ENCODE assay signal across 8 cellular contexts in the genomic region with DNA sequence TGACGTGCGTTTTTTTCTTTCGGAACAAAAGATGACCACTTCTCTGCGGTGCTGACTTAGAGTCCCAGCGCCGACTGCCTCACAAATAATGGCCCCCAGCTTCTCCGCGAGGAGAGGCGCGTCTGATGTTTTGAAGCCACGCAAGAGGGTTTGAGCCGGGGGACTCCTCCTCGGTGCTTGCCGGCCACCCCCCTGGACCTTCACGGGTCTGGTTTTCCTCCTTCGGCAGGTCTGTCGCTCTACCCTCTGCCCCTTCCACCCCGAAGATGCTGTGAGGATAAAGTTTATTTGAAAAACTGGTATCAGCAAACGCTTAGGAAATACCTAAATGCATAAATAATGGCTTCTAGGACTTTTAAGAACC. TPM values are rescaled to one million over a fixed set of nuclear protein-coding genes. Genes with fewer than 3 reads are reported as not detected.
A peak's percentile ranks its signal among the peaks of the same experiment; 100 is the strongest.
DNase-seq lines count a peak whose midpoint lies in the region; ATAC-seq lines count a peak whose summit lies in the region.

No MANE protein-coding gene starts in this region.

- peaks cover 37% of the 10 kb centered on the region for H3K36me3 Mint-ChIP-seq in activated naive CD4-positive, alpha-beta T cell treated with anti-CD3 and anti-CD28 coated beads, Interleukin-2, amount 10 ng/mL, durations not matched to agents 7 days and 5 days
- H3K36me3 Mint-ChIP-seq in activated CD4-positive, alpha-beta memory T cell treated with anti-CD3 and anti-CD28 coated beads, Interleukin-2, amount 10 ng/mL, durations not matched to agents 7 days and 5 days (ENCODE audit: low read depth): peaks cover 55% of the 10 kb centered on the region
- peaks cover 24 to 33% of the 10 kb centered on the region in 2 donors for H3K36me3 Mint-ChIP-seq in stimulated activated naive B cell treated with anti-CD40 and anti-IgM and Interleukin-4, amounts not matched to agents 10 μg/mL and 1 μg/mL and 100 μg/mL, for 72 hours

- no peaks in the 10 kb centered on the region for H3K27me3 Mint-ChIP-seq in activated naive CD4-positive, alpha-beta T cell treated with anti-CD3 and anti-CD28 coated beads, Interleukin-2, amount 10 ng/mL, durations not matched to agents 7 days and 5 days
- no peaks in the 10 kb centered on the region for H3K27me3 Mint-ChIP-seq in activated CD4-positive, alpha-beta memory T cell treated with anti-CD3 and anti-CD28 coated beads, Interleukin-2, amount 10 ng/mL, durations not matched to agents 7 days and 5 days
- H3K27me3 Mint-ChIP-seq in stimulated activated naive B cell treated with anti-CD40 and anti-IgM and Interleukin-4, amounts not matched to agents 10 μg/mL and 1 μg/mL and 100 μg/mL, for 72 hours: no peaks in the 10 kb centered on the region

- POLR2A ChIA-PET in activated CD4-positive, alpha-beta memory T cell treated with anti-CD3 and anti-CD28 coated beads, Interleukin-2, amount 10 ng/mL, durations not matched to agents 7 days and 5 days (lab: Charles Lee): interaction anchor here (0.8 to 6.4 kb wide), 12 partner anchors 8 to 208 kb away, joined by 3 to 145 read pairs (median 4); a partner anchor contains a TSS

- peak overlapping the region; percentile 96 for H3K4me3 Mint-ChIP-seq in activated naive CD4-positive, alpha-beta T cell treated with anti-CD3 and anti-CD28 coated beads, Interleukin-2, amount 10 ng/mL, durations not matched to agents 7 days and 5 days
- H3K4me3 Mint-ChIP-seq in activated CD4-positive, alpha-beta memory T cell treated with anti-CD3 and anti-CD28 coated beads, Interleukin-2, amount 10 ng/mL, durations not matched to agents 7 days and 5 days: peak overlapping the region; percentile 99
- peak overlapping the region; percentile 88 to 94 for H3K4me3 Mint-ChIP-seq in stimulated activated naive B cell treated with anti-CD40 and anti-IgM and Interleukin-4, amounts not matched to agents 10 μg/mL and 1 μg/mL and 100 μg/mL, for 72 hours

- peak overlapping the region; percentile 72 for H3K4me3 ChIP-seq in iPS-11a (ENCODE audit: low read depth, low read length)

- peaks cover 63% of the 10 kb centered on the region for H3K4me1 Mint-ChIP-seq in activated naive CD4-positive, alpha-beta T cell treated with anti-CD3 and anti-CD28 coated beads, Interleukin-2, amount 10 ng/mL, durations not matched to agents 7 days and 5 days
- peaks cover 63% of the 10 kb centered on the region for H3K4me1 Mint-ChIP-seq in activated CD4-positive, alpha-beta memory T cell treated with anti-CD3 and anti-CD28 coated beads, Interleukin-2, amount 10 ng/mL, durations not matched to agents 7 days and 5 days
- peaks cover 32 to 48% of the 10 kb centered on the region in 2 donors for H3K4me1 Mint-ChIP-seq in stimulated activated naive B cell treated with anti-CD40 and anti-IgM and Interleukin-4, amounts not matched to agents 10 μg/mL and 1 μg/mL and 100 μg/mL, for 72 hours

- no peak for DNase-seq in activated naive CD4-positive, alpha-beta T cell treated with anti-CD3 and anti-CD28 coated beads, Interleukin-2, amount 10 ng/mL, durations not matched to agents 7 days and 5 days
- DNase-seq in activated naive CD4-positive, alpha-beta T cell treated with Interleukin-2 at 50 U/mL for 16 hours: no peak
- no peak for DNase-seq in activated CD4-positive, alpha-beta memory T cell treated with anti-CD3 and anti-CD28 coated beads, Interleukin-2, amount 10 ng/mL, durations not matched to agents 7 days and 5 days
- DNase-seq in stimulated activated naive B cell treated with anti-CD40 and anti-IgM and Interleukin-4, amounts not matched to agents 10 μg/mL and 1 μg/mL and 100 μg/mL, for 72 hours: no peak
- DNase-seq in SKM-1 (lab: John Stamatoyannopoulos, UW; ENCODE audit: unreplicated experiment): no peak
- no peak for DNase-seq in NCI-H2196 (lab: John Stamatoyannopoulos, UW; ENCODE audit: unreplicated experiment)
- no peak for DNase-seq in SHP77 (lab: John Stamatoyannopoulos, UW)

- H3K9me3 Mint-ChIP-seq in activated naive CD4-positive, alpha-beta T cell treated with anti-CD3 and anti-CD28 coated beads, Interleukin-2, amount 10 ng/mL, durations not matched to agents 7 days and 5 days: no peaks in the 10 kb centered on the region
- H3K9me3 Mint-ChIP-seq in activated CD4-positive, alpha-beta memory T cell treated with anti-CD3 and anti-CD28 coated beads, Interleukin-2, amount 10 ng/mL, durations not matched to agents 7 days and 5 days: no peaks in the 10 kb centered on the region
- no peaks in the 10 kb centered on the region for H3K9me3 Mint-ChIP-seq in stimulated activated naive B cell treated with anti-CD40 and anti-IgM and Interleukin-4, amounts not matched to agents 10 μg/mL and 1 μg/mL and 100 μg/mL, for 72 hours

- H3K27ac Mint-ChIP-seq in activated naive CD4-positive, alpha-beta T cell treated with anti-CD3 and anti-CD28 coated beads, Interleukin-2, amount 10 ng/mL, durations not matched to agents 7 days and 5 days: peak overlapping the region; percentile 92
- H3K27ac Mint-ChIP-seq in activated CD4-positive, alpha-beta memory T cell treated with anti-CD3 and anti-CD28 coated beads, Interleukin-2, amount 10 ng/mL, durations not matched to agents 7 days and 5 days: peak overlapping the region; percentile 86
- peak overlapping the region; percentile 97 for H3K27ac Mint-ChIP-seq in stimulated activated naive B cell treated with anti-CD40 and anti-IgM and Interleukin-4, amounts not matched to agents 10 μg/mL and 1 μg/mL and 100 μg/mL, for 72 hours

- CTCF ChIA-PET in activated naive CD4-positive, alpha-beta T cell treated with anti-CD3 and anti-CD28 coated beads, Interleukin-2, amount 10 ng/mL, durations not matched to agents 7 days and 5 days (lab: Charles Lee): interaction anchor here (0.9 to 1.1 kb wide), 2 partner anchors 8 to 14 kb away, joined by 3 read pairs; no protein-coding TSS in a partner anchor
- CTCF ChIA-PET in activated CD4-positive, alpha-beta memory T cell treated with anti-CD3 and anti-CD28 coated beads, Interleukin-2, amount 10 ng/mL, durations not matched to agents 7 days and 5 days (lab: Charles Lee): interaction anchor here (1.8 kb wide), 1 partner anchor 9 kb away, joined by 5 read pairs; no protein-coding TSS in a partner anchor

- ATAC-seq in stimulated activated naive B cell treated with anti-CD40 and anti-IgM and Interleukin-4, amounts not matched to agents 10 μg/mL and 1 μg/mL and 100 μg/mL, for 72 hours (replicated peaks): no peak

RNA-seq across cellular contexts. Expression of a gene that starts 0.6 kb away (rescaled TPM):
- total RNA-seq in activated CD4-positive, alpha-beta memory T cell treated with anti-CD3 and anti-CD28 coated beads, Interleukin-2, amount 10 ng/mL, durations not matched to agents 7 days and 5 days: 10 to 100 TPM; 86.4 to 87.6 TPM

RNA-seq across cellular contexts. Expression of a gene that starts 0.8 kb away (rescaled TPM):
- 10 to 100 TPM; 61.6 to 66.2 TPM for total RNA-seq in activated CD4-positive, alpha-beta memory T cell treated with anti-CD3 and anti-CD28 coated beads, Interleukin-2, amount 10 ng/mL, durations not matched to agents 7 days and 5 days

RNA-seq across cellular contexts. Expression of a gene that starts 11.9 kb away (rescaled TPM):
- 10 to 100 TPM; 54.6 to 56.9 TPM for total RNA-seq in activated CD4-positive, alpha-beta memory T cell treated with anti-CD3 and anti-CD28 coated beads, Interleukin-2, amount 10 ng/mL, durations not matched to agents 7 days and 5 days

RNA-seq across cellular contexts. Expression of a gene that starts 32.9 kb away (rescaled TPM):
- 10 to 100 TPM; 29.0 to 30.8 TPM for total RNA-seq in activated CD4-positive, alpha-beta memory T cell treated with anti-CD3 and anti-CD28 coated beads, Interleukin-2, amount 10 ng/mL, durations not matched to agents 7 days and 5 days
